Comparison of ENCODE assay signal across 11 cellular contexts in genomic region chr6:138485005-138485545, GRCh38. TPM values are rescaled to one million over a fixed set of nuclear protein-coding genes. Genes with fewer than 3 reads are reported as not detected.
A peak's percentile ranks its signal among the peaks of the same experiment; 100 is the strongest.
DNase-seq lines count a peak whose midpoint lies in the region; ATAC-seq lines count a peak whose summit lies in the region.
"Had no signal": no experiment of that assay in that cellular context is flagged by ENCODE, and none has a peak within 500 bp of the region (broad histone marks: within the 10 kb centered on the region; RNA-seq: fewer than 3 reads in every experiment).

No MANE protein-coding gene starts in this region.

- H3K36me3 Mint-ChIP-seq in activated T-helper 1 cell treated with anti-CD3 and anti-CD28 coated beads, Interleukin-12 subunit alpha, Interleukin-12 subunit beta, Interleukin-2, Interleukin-4 antibody, amounts not matched to agents 30 ng/mL and 10 ng/mL and 1 ng/mL, durations not matched to agents 14 hours and 24 hours and 36 hours (ENCODE audit: low read depth): no peaks in the 10 kb centered on the region
- no peaks in the 10 kb centered on the region for H3K36me3 Mint-ChIP-seq in naive thymus-derived CD4-positive, alpha-beta T cell
- H3K36me3 Mint-ChIP-seq: stimulated activated memory B cell treated with anti-CD40 and anti-IgM and Interleukin-4, amounts not matched to agents 10 μg/mL and 1 μg/mL and 100 μg/mL, for 72 hours had no signal

- H3K4me1 Mint-ChIP-seq in activated T-helper 1 cell treated with anti-CD3 and anti-CD28 coated beads, Interleukin-12 subunit alpha, Interleukin-12 subunit beta, Interleukin-2, Interleukin-4 antibody, amounts not matched to agents 30 ng/mL and 10 ng/mL and 1 ng/mL, durations not matched to agents 14 hours and 24 hours and 36 hours (ENCODE audit: low read depth): peaks cover 9% of the 10 kb centered on the region
- peaks cover 0 to 6% (median 0%) of the 10 kb centered on the region in 7 donors for H3K4me1 Mint-ChIP-seq in naive thymus-derived CD4-positive, alpha-beta T cell

- H3K4me3 ChIP-seq in trophoblast cell (ENCODE audit: low read depth, low read length): no peak overlapping the region
- H3K4me3 ChIP-seq in naive thymus-derived CD4-positive, alpha-beta T cell (ENCODE audit: low read length): no peak overlapping the region

- H3K4me3 Mint-ChIP-seq in activated T-helper 1 cell treated with anti-CD3 and anti-CD28 coated beads, Interleukin-12 subunit alpha, Interleukin-12 subunit beta, Interleukin-2, Interleukin-4 antibody, amounts not matched to agents 30 ng/mL and 10 ng/mL and 1 ng/mL, durations not matched to agents 14 hours and 24 hours and 36 hours: no peak overlapping the region
- no peak overlapping the region for H3K4me3 Mint-ChIP-seq in naive thymus-derived CD4-positive, alpha-beta T cell
- H3K4me3 Mint-ChIP-seq: stimulated activated memory B cell treated with anti-CD40 and anti-IgM and Interleukin-4, amounts not matched to agents 10 μg/mL and 1 μg/mL and 100 μg/mL, for 72 hours had no signal

- no peak overlapping the region for H3K23ac ChIP-seq in trophoblast cell (ENCODE audit: low read length)

- H3K79me1 ChIP-seq in trophoblast cell (ENCODE audit: low read length): peaks cover 2% of the 10 kb centered on the region

- H3K18ac ChIP-seq in trophoblast cell (ENCODE audit: low read length): no peak overlapping the region

- H4K12ac ChIP-seq in trophoblast cell (ENCODE audit: low read depth, low read length): no peak overlapping the region

- no CpG with 5 or more reads among the region's 11 CpGs for WGBS in trophoblast cell (ENCODE audit: extremely low coverage, insufficient coverage, insufficient read length)

- CTCF ChIA-PET in naive thymus-derived CD4-positive, alpha-beta T cell (lab: Charles Lee): no interaction called here

- H3K4me1 ChIP-seq in trophoblast cell (ENCODE audit: control insufficient read depth in 1 of 2, insufficient read depth in 2 of 2, low read length in 2 of 2): peaks cover 3 to 11% of the 10 kb centered on the region in 2 experiments
- H3K4me1 ChIP-seq in naive thymus-derived CD4-positive, alpha-beta T cell (ENCODE audit: control insufficient read depth in 2 of 2, insufficient read depth in 2 of 2, low read length in 2 of 2): no peaks in the 10 kb centered on the region

- no peak overlapping the region for H3K27ac ChIP-seq in trophoblast cell (ENCODE audit: low read depth, low read length)
- no peak overlapping the region for H3K27ac ChIP-seq in naive thymus-derived CD4-positive, alpha-beta T cell (ENCODE audit: low read depth, low read length)

- H3K4me2 ChIP-seq in trophoblast cell (ENCODE audit: low read length): no peak overlapping the region

- H3K27me3 ChIP-seq in trophoblast cell (ENCODE audit: insufficient read depth, low read length): no peaks in the 10 kb centered on the region
- no peaks in the 10 kb centered on the region for H3K27me3 ChIP-seq in naive thymus-derived CD4-positive, alpha-beta T cell (ENCODE audit: control insufficient read depth in 2 of 2, insufficient read depth in 2 of 2, low read length in 2 of 2)

- H3K9me3 ChIP-seq in trophoblast cell (ENCODE audit: insufficient read depth, low read depth, low read length): no peaks in the 10 kb centered on the region
- no peaks in the 10 kb centered on the region for H3K9me3 ChIP-seq in naive thymus-derived CD4-positive, alpha-beta T cell (ENCODE audit: control insufficient read depth in 2 of 3, low read length in 3 of 3)

- H3K9ac ChIP-seq in trophoblast cell (ENCODE audit: low read length): no peak overlapping the region

- no peak overlapping the region for H4K8ac ChIP-seq in trophoblast cell (ENCODE audit: low read depth, low read length)

- H3K27ac Mint-ChIP-seq in activated T-helper 1 cell treated with anti-CD3 and anti-CD28 coated beads, Interleukin-12 subunit alpha, Interleukin-12 subunit beta, Interleukin-2, Interleukin-4 antibody, amounts not matched to agents 30 ng/mL and 10 ng/mL and 1 ng/mL, durations not matched to agents 14 hours and 24 hours and 36 hours: no peak overlapping the region
- no peak overlapping the region for H3K27ac Mint-ChIP-seq in naive thymus-derived CD4-positive, alpha-beta T cell
- H3K27ac Mint-ChIP-seq: stimulated activated memory B cell treated with anti-CD40 and anti-IgM and Interleukin-4, amounts not matched to agents 10 μg/mL and 1 μg/mL and 100 μg/mL, for 72 hours had no signal

- H3K79me2 ChIP-seq in trophoblast cell (ENCODE audit: control insufficient read depth, insufficient read depth, low read length, poor library complexity): no peaks in the 10 kb centered on the region

- H2BK12ac ChIP-seq in trophoblast cell (ENCODE audit: low read length): no peak overlapping the region

- H3K36me3 ChIP-seq in trophoblast cell (ENCODE audit: control insufficient read depth in 1 of 2, insufficient read depth in 2 of 2, low read length in 2 of 2): peaks cover under 1 to 3% of the 10 kb centered on the region in 2 experiments
- no peaks in the 10 kb centered on the region for H3K36me3 ChIP-seq in naive thymus-derived CD4-positive, alpha-beta T cell (ENCODE audit: control insufficient read depth in 2 of 3, insufficient read depth in 3 of 3, low read length in 3 of 3)

- peak; percentile 13 for ATAC-seq in left lobe of liver
- no peak for ATAC-seq in GM21515 (IDR thresholded peaks at IDR 0.05; ENCODE audit: unreplicated experiment)
- no peak for ATAC-seq in naive thymus-derived CD4-positive, alpha-beta T cell
- ATAC-seq: stimulated activated memory B cell treated with anti-CD40 and anti-IgM and Interleukin-4, amounts not matched to agents 10 μg/mL and 1 μg/mL and 100 μg/mL, for 72 hours had no signal

- no peak overlapping the region for H2BK5ac ChIP-seq in trophoblast cell (ENCODE audit: low read depth, low read length, poor library complexity)

- no peaks in the 10 kb centered on the region for H3K9me3 Mint-ChIP-seq in activated T-helper 1 cell treated with anti-CD3 and anti-CD28 coated beads, Interleukin-12 subunit alpha, Interleukin-12 subunit beta, Interleukin-2, Interleukin-4 antibody, amounts not matched to agents 30 ng/mL and 10 ng/mL and 1 ng/mL, durations not matched to agents 14 hours and 24 hours and 36 hours
- H3K9me3 Mint-ChIP-seq in naive thymus-derived CD4-positive, alpha-beta T cell: no peaks in the 10 kb centered on the region
- H3K9me3 Mint-ChIP-seq: stimulated activated memory B cell treated with anti-CD40 and anti-IgM and Interleukin-4, amounts not matched to agents 10 μg/mL and 1 μg/mL and 100 μg/mL, for 72 hours had no signal

- no peak overlapping the region for H3K4ac ChIP-seq in trophoblast cell (ENCODE audit: low read depth, low read length)

- no peak overlapping the region for H2AFZ ChIP-seq in trophoblast cell (ENCODE audit: insufficient read depth, low read length, poor library complexity)

- DNase-seq in A172 (ENCODE audit: low spot score) (peak; percentile 5), NCI-H146 (lab: John Stamatoyannopoulos, UW) (peak; percentile 67), cerebellar cortex (ENCODE audit: low spot score) (peak; percentile 17), left lobe of liver (ENCODE audit: low spot score) (no peak), trophoblast cell (no peak)
- DNase-seq in activated T-helper 1 cell treated with anti-CD3 and anti-CD28 coated beads, Interleukin-12 subunit alpha, Interleukin-12 subunit beta, Interleukin-2, Interleukin-4 antibody, amounts not matched to agents 30 ng/mL and 10 ng/mL and 1 ng/mL, durations not matched to agents 14 hours and 24 hours and 36 hours (ENCODE audit: low spot score): no peak
- no peak for DNase-seq in naive thymus-derived CD4-positive, alpha-beta T cell
- DNase-seq: GOT3, posterior cingulate gyrus had no signal

- H3K27me3 Mint-ChIP-seq in activated T-helper 1 cell treated with anti-CD3 and anti-CD28 coated beads, Interleukin-12 subunit alpha, Interleukin-12 subunit beta, Interleukin-2, Interleukin-4 antibody, amounts not matched to agents 30 ng/mL and 10 ng/mL and 1 ng/mL, durations not matched to agents 14 hours and 24 hours and 36 hours (ENCODE audit: insufficient read depth): peaks cover 9% of the 10 kb centered on the region
- peaks cover 8 to 19% (median 9%) of the 10 kb centered on the region in 5 donors for H3K27me3 Mint-ChIP-seq in naive thymus-derived CD4-positive, alpha-beta T cell

- H3K14ac ChIP-seq in trophoblast cell (ENCODE audit: low read length): no peak overlapping the region

- no peak overlapping the region for H2AK5ac ChIP-seq in trophoblast cell (ENCODE audit: low read length)

- no peak overlapping the region for H4K91ac ChIP-seq in trophoblast cell (ENCODE audit: low read depth, low read length)

- intact Hi-C loops in activated T-helper 1 cell treated with anti-CD3 and anti-CD28 coated beads, Interleukin-12 subunit alpha, Interleukin-12 subunit beta, Interleukin-2, Interleukin-4 antibody, amounts not matched to agents 30 ng/mL and 10 ng/mL and 1 ng/mL, durations not matched to agents 14 hours and 24 hours and 36 hours (cut with micrococcal nuclease): no loop called here
- intact Hi-C loops in naive thymus-derived CD4-positive, alpha-beta T cell (cut with micrococcal nuclease): no loop called here

- no peak overlapping the region for H2BK120ac ChIP-seq in trophoblast cell (ENCODE audit: insufficient read depth, low read length, poor library complexity)

- POLR2A ChIA-PET in naive thymus-derived CD4-positive, alpha-beta T cell (lab: Charles Lee): no interaction called here

RNA-seq across cellular contexts. Expression of gene NHSL1, which starts 14.2 kb away (rescaled TPM):
- total RNA-seq in A172 (2014; rRNA removed; shearing (Covaris generic)): 2.6 and 10.4 TPM in 2 replicates
- total RNA-seq in left lobe of liver: 59.8 TPM
- 0.49 and 0.86 TPM in 2 replicates for total RNA-seq in activated T-helper 1 cell treated with anti-CD3 and anti-CD28 coated beads, Interleukin-12 subunit alpha, Interleukin-12 subunit beta, Interleukin-2, Interleukin-4 antibody, amounts not matched to agents 30 ng/mL and 10 ng/mL and 1 ng/mL, durations not matched to agents 14 hours and 24 hours and 36 hours
- 42.0 and 43.5 TPM in 2 replicates for polyA plus RNA-seq in trophoblast cell (2013)
- total RNA-seq in naive thymus-derived CD4-positive, alpha-beta T cell: 1 to 10 TPM in 2 of 5 experiments, under 1 TPM in 3; 0.13 to 1.2 (median 0.56) TPM
- under 1 TPM in 1 of 2 donors, not detected in 1; 0.05 TPM for polyA plus RNA-seq in naive thymus-derived CD4-positive, alpha-beta T cell

Comparison
In these comparisons a context has a peak if more than half of its experiments do, and no peak if none do; other contexts are left out.
1. DNase-seq: peak in A172 (single experiment), NCI-H146 (single experiment) and cerebellar cortex (single experiment); none in left lobe of liver (single experiment), activated T-helper 1 cell treated with anti-CD3 and anti-CD28 coated beads, Interleukin-12 subunit alpha, Interleukin-12 subunit beta, Interleukin-2, Interleukin-4 antibody, amounts not matched to agents 30 ng/mL and 10 ng/mL and 1 ng/mL, durations not matched to agents 14 hours and 24 hours and 36 hours (single experiment), trophoblast cell (0 of 2) and naive thymus-derived CD4-positive, alpha-beta T cell (0 of 9).